8 cellular contexts compared by ENCODE assay signal in genomic region chr6:136593748-136594490, GRCh38. TPM values are rescaled to one million over a fixed set of nuclear protein-coding genes. Genes with fewer than 3 reads are reported as not detected.
DNase-seq lines count a peak whose midpoint lies in the region; ATAC-seq and TF ChIP-seq lines count a peak whose summit lies in the region.

No MANE protein-coding gene starts in this region.

- H3K9ac ChIP-seq in trophoblast cell (ENCODE audit: low read length): no peak overlapping the region

- no peak overlapping the region for H2AFZ ChIP-seq in trophoblast cell (ENCODE audit: insufficient read depth, low read length, poor library complexity)

- H3K27me3 ChIP-seq in trophoblast cell (ENCODE audit: insufficient read depth, low read length): no peaks in the 10 kb centered on the region

- H3K36me3 ChIP-seq in trophoblast cell (ENCODE audit: control insufficient read depth in 1 of 2, insufficient read depth in 2 of 2, low read length in 2 of 2): no peaks in the 10 kb centered on the region

- H3K4me1 Mint-ChIP-seq in T-helper 17 cell: peaks cover 38% of the 10 kb centered on the region

- no peak overlapping the region for H4K8ac ChIP-seq in trophoblast cell (ENCODE audit: low read depth, low read length)

- DNase-seq in EL (peak; percentile 98), T-helper 17 cell (no peak), epithelial cell of proximal tubule (ENCODE audit: low read depth) (peak; percentile 100), trophoblast cell (peak; percentile 94 to 95), HuH-7 (ENCODE audit: low spot score) (no peak)
- DNase-seq in effector CD8-positive, alpha-beta T cell (lab: John Stamatoyannopoulos, UW): no peak

- H3K27ac Mint-ChIP-seq in T-helper 17 cell: peak overlapping the region; percentile 59

- H2BK120ac ChIP-seq in trophoblast cell (ENCODE audit: insufficient read depth, low read length, poor library complexity): no peak overlapping the region

- H4K91ac ChIP-seq in trophoblast cell (ENCODE audit: low read depth, low read length): no peak overlapping the region

- H3K14ac ChIP-seq in trophoblast cell (ENCODE audit: low read length): no peak overlapping the region

- H3K9me3 ChIP-seq in T-helper 17 cell (ENCODE audit: control insufficient read depth, low read length, poor library complexity, severe bottlenecking) (no peaks in the 10 kb centered on the region), trophoblast cell (ENCODE audit: insufficient read depth, low read depth, low read length) (no peaks in the 10 kb centered on the region)

- no peak for TF ChIP-seq CTCF in epithelial cell of proximal tubule (conservative IDR thresholded peaks at IDR 0.05; ENCODE audit: low read depth, low read length)

- no peak overlapping the region for H3K18ac ChIP-seq in trophoblast cell (ENCODE audit: low read length)

- no peaks in the 10 kb centered on the region for H3K79me1 ChIP-seq in trophoblast cell (ENCODE audit: low read length)

- H3K4me3 Mint-ChIP-seq in T-helper 17 cell: peak overlapping the region; percentile 67

- no peaks in the 10 kb centered on the region for H3K27me3 Mint-ChIP-seq in T-helper 17 cell

- no peak overlapping the region for H3K4ac ChIP-seq in trophoblast cell (ENCODE audit: low read depth, low read length)

- H2BK5ac ChIP-seq in trophoblast cell (ENCODE audit: low read depth, low read length, poor library complexity): no peak overlapping the region

- no peak overlapping the region for H4K12ac ChIP-seq in trophoblast cell (ENCODE audit: low read depth, low read length)

- peak overlapping the region; percentile 2 for H3K4me3 ChIP-seq in epithelial cell of proximal tubule (ENCODE audit: low read depth, low read length)
- no peak overlapping the region for H3K4me3 ChIP-seq in trophoblast cell (ENCODE audit: low read depth, low read length)

- peaks cover 16% of the 10 kb centered on the region for H3K36me3 Mint-ChIP-seq in T-helper 17 cell (ENCODE audit: low read depth)

- WGBS in trophoblast cell (ENCODE audit: extremely low coverage, insufficient coverage, insufficient read length): no CpG with 5 or more reads among the region's 6 CpGs

- peaks cover 0 to 6% of the 10 kb centered on the region in 2 experiments for H3K4me1 ChIP-seq in trophoblast cell (ENCODE audit: control insufficient read depth in 1 of 2, insufficient read depth in 2 of 2, low read length in 2 of 2)

- ATAC-seq in GM19455 (IDR thresholded peaks at IDR 0.05; ENCODE audit: unreplicated experiment): peak; percentile 96
- ATAC-seq in HG03460 (IDR thresholded peaks at IDR 0.05; ENCODE audit: unreplicated experiment): peak; percentile 97
- ATAC-seq in T-helper 17 cell: peak; percentile 91

- no peak overlapping the region for H2BK12ac ChIP-seq in trophoblast cell (ENCODE audit: low read length)

- H3K79me2 ChIP-seq in trophoblast cell (ENCODE audit: control insufficient read depth, insufficient read depth, low read length, poor library complexity): no peaks in the 10 kb centered on the region

- H3K4me2 ChIP-seq in trophoblast cell (ENCODE audit: low read length): no peak overlapping the region

- H3K27ac ChIP-seq in trophoblast cell (ENCODE audit: low read depth, low read length): no peak overlapping the region

- no peak overlapping the region for H2AK5ac ChIP-seq in trophoblast cell (ENCODE audit: low read length)

- no peak overlapping the region for H3K23ac ChIP-seq in trophoblast cell (ENCODE audit: low read length)

RNA-seq across cellular contexts. Expression of gene MAP7, which starts 43.7 kb away (rescaled TPM):
- under 1 TPM; 0.26 to 0.27 TPM for total RNA-seq in T-helper 17 cell
- 12.9 and 16.1 TPM in 2 replicates for total RNA-seq in epithelial cell of proximal tubule
- 58.6 and 61.6 TPM in 2 replicates for polyA plus RNA-seq in trophoblast cell (2013)

Comparison
In these comparisons a context has a peak if more than half of its experiments do, and no peak if none do; other contexts are left out.
1. DNase-seq: peak in EL (single experiment), epithelial cell of proximal tubule (single experiment) and trophoblast cell (2 of 2); none in T-helper 17 cell (0 of 3), effector CD8-positive, alpha-beta T cell (single experiment) and HuH-7 (single experiment).
2. RNA of gene MAP7, which starts 43.7 kb away (total RNA-seq): 12.9 to 16.1 TPM in epithelial cell of proximal tubule; 0.26 to 0.27 TPM in T-helper 17 cell; every median in the first group is over 10 times any median in the second.
3. Peak in every context shown above with its lines, with median percentiles within 50 percentile points of each other: ATAC-seq.